ENCODE assay signal across 18 cellular contexts in genomic region chr2:74238879-74239278, GRCh38. TPM values are rescaled to one million over a fixed set of nuclear protein-coding genes. Genes with fewer than 3 reads are reported as not detected.
DNase-seq lines count a peak whose midpoint lies in the region; ATAC-seq, FAIRE-seq and TF ChIP-seq lines count a peak whose summit lies in the region.
"Had no signal": no experiment of that assay in that cellular context is flagged by ENCODE, and none has a peak within 500 bp of the region (broad histone marks: within the 10 kb centered on the region; RNA-seq: fewer than 3 reads in every experiment).

No MANE protein-coding gene starts in this region.

- H3K4ac ChIP-seq in IMR-90 (ENCODE audit: low read depth, low read length): no peak overlapping the region

- H3K56ac ChIP-seq in IMR-90 (ENCODE audit: extremely low read depth, insufficient read depth, low read length): no peak overlapping the region

- H3K9me3 ChIP-seq in IMR-90 (ENCODE audit: control insufficient read depth, insufficient read depth, low read length) (peaks cover 6% of the 10 kb centered on the region), mammary epithelial cell (replicated peaks; ENCODE audit: insufficient read depth, low read length) (no peaks in the 10 kb centered on the region), kidney (ENCODE audit: control insufficient read depth in 1 of 2, low read length in 2 of 2) (no peaks in the 10 kb centered on the region), BE2C (no peaks in the 10 kb centered on the region)
- H3K9me3 ChIP-seq: BLaER1 had no signal

- no peak overlapping the region for H2BK20ac ChIP-seq in IMR-90 (ENCODE audit: low read depth, low read length)

- H3K27ac ChIP-seq in IMR-90 (ENCODE audit: insufficient read depth, low read length) (no peak overlapping the region), mammary epithelial cell (ENCODE audit: insufficient read depth, low read depth, low read length) (no peak overlapping the region), kidney (ENCODE audit: low read depth in 2 of 2, low read length in 2 of 2) (no peak overlapping the region)
- H3K27ac ChIP-seq: BLaER1, RWPE1 had no signal

- H4K91ac ChIP-seq in IMR-90 (ENCODE audit: insufficient read depth, low read depth, low read length): no peak overlapping the region

- H3K9me1 ChIP-seq in IMR-90 (ENCODE audit: insufficient read depth, low read length): no peaks in the 10 kb centered on the region

- H3K4me2 ChIP-seq in IMR-90 (ENCODE audit: low read depth, low read length): no peak overlapping the region
- H3K4me2 ChIP-seq in mammary epithelial cell (ENCODE audit: insufficient read depth, low read depth, low read length): no peak overlapping the region
- H3K4me2 ChIP-seq: BLaER1 had no signal

- H3K27me3 ChIP-seq in IMR-90 (ENCODE audit: control insufficient read depth, insufficient read depth, low read length): peaks cover 9% of the 10 kb centered on the region
- no peaks in the 10 kb centered on the region for H3K27me3 ChIP-seq in mammary epithelial cell (ENCODE audit: insufficient read depth, low read length)
- no peaks in the 10 kb centered on the region for H3K27me3 ChIP-seq in BE2C
- H3K27me3 ChIP-seq: BLaER1 had no signal

- no peak overlapping the region for H4K5ac ChIP-seq in IMR-90 (ENCODE audit: low read depth, low read length)

- CTCF ChIA-PET in IMR-90 (lab: Yijun Ruan, JAX) (interaction anchor here (2.3 kb wide), 1 partner anchor 11 kb away, joined by 9 read pairs; no protein-coding TSS in a partner anchor), mammary epithelial cell (lab: Charles Lee; ENCODE audit: low non-redundant PET) (interaction anchor here (0.6 kb wide), 1 partner anchor 95 kb away, joined by 4 read pairs; no protein-coding TSS in a partner anchor)

- BruUV-seq in IMR-90 (replicated peaks; lab: Mats Ljungman, UMichigan) (no TSS peak), mammary epithelial cell (replicated peaks; lab: Mats Ljungman, UMichigan) (no TSS peak)

- in situ Hi-C loops in IMR-90 (cut with MboI; ENCODE audit: low sequenced_read_pairs): no loop called here
- in situ Hi-C loops in mammary epithelial cell (cut with MboI; ENCODE audit: low sequenced_read_pairs in 2 of 2): no loop called here
- in situ Hi-C loops in GM13977 (cut with MboI; ENCODE audit: low pct_unique_long_range_greater_than_20kb, low sequenced_read_pairs, unreplicated experiment): no loop called here

- intact Hi-C loops in IMR-90 (cut with micrococcal nuclease): no loop called here
- intact Hi-C loops in mammary epithelial cell (cut with micrococcal nuclease): no loop called here
- intact Hi-C loops in kidney (cut with DNase I): no loop called here

- no peak overlapping the region for H4K8ac ChIP-seq in IMR-90 (ENCODE audit: low read depth in 2 of 2, low read length in 2 of 2)

- no peaks in the 10 kb centered on the region for H4K20me1 ChIP-seq in IMR-90 (ENCODE audit: insufficient read depth, low read length)
- no peaks in the 10 kb centered on the region for H4K20me1 ChIP-seq in mammary epithelial cell (ENCODE audit: insufficient read depth, low read length)
- H4K20me1 ChIP-seq: BLaER1 had no signal

- H3K4me1 ChIP-seq in IMR-90 (ENCODE audit: control insufficient read depth, insufficient read depth, low read length) (no peaks in the 10 kb centered on the region), mammary epithelial cell (ENCODE audit: insufficient read depth, low read length) (no peaks in the 10 kb centered on the region), kidney (ENCODE audit: control insufficient read depth in 1 of 2, insufficient read depth in 1 of 2, low read depth in 1 of 2, low read length in 2 of 2) (no peaks in the 10 kb centered on the region), BE2C (no peaks in the 10 kb centered on the region)
- H3K4me1 ChIP-seq: BLaER1 had no signal

- H3K79me1 ChIP-seq in IMR-90 (ENCODE audit: low read depth in 1 of 2, low read length in 2 of 2): no peaks in the 10 kb centered on the region

- FAIRE-seq in kidney (lab: Jason Lieb, UNC): no peak
- FAIRE-seq: HTR-8/SVneo had no signal

- H2BK120ac ChIP-seq in IMR-90 (ENCODE audit: low read depth, low read length): no peak overlapping the region

- dilution Hi-C loops in IMR-90 (cut with HindIII; ENCODE audit: low sequenced_read_pairs, unreplicated experiment) (no loop called here), mammary epithelial cell (cut with HindIII; ENCODE audit: low sequenced_read_pairs) (no loop called here)

- no peak overlapping the region for H2BK15ac ChIP-seq in IMR-90 (ENCODE audit: low read depth, low read length)

- no peak overlapping the region for H3K23ac ChIP-seq in IMR-90 (ENCODE audit: low read depth, low read length)

- TF ChIP-seq CTCF in AG10803 (conservative IDR thresholded peaks at IDR 0.05; ENCODE audit: low read length): no peak
- TF ChIP-seq CTCF in IMR-90 (conservative IDR thresholded peaks at IDR 0.05; ENCODE audit: low read depth, low read length): no peak
- TF ChIP-seq CTCF in mammary epithelial cell (conservative IDR thresholded peaks at IDR 0.05 in 1 of 2, IDR thresholded peaks at IDR 0.05 in 1 of 2; ENCODE audit: extremely low read depth in 1 of 2, insufficient read depth in 1 of 2, low read depth in 1 of 2, low read length in 2 of 2): no peak
- no peak for TF ChIP-seq CTCF in kidney (IDR thresholded peaks at IDR 0.05; ENCODE audit: borderline replicate concordance, extremely low read depth, insufficient read depth)
- TF ChIP-seq CTCF in BE2C (IDR thresholded peaks at IDR 0.05; ENCODE audit: low read depth, low read length): no peak
- TF ChIP-seq CTCF in GM13977 (IDR thresholded peaks at IDR 0.05; ENCODE audit: extremely low read depth, insufficient read depth, missing control alignments): no peak

- no peaks in the 10 kb centered on the region for H3K79me2 ChIP-seq in mammary epithelial cell (ENCODE audit: insufficient read depth, low read length)

- no peak for ATAC-seq in IMR-90 (ENCODE audit: low read depth)
- ATAC-seq: T-cell had no signal

- H3K18ac ChIP-seq in IMR-90 (ENCODE audit: low read depth, low read length): no peak overlapping the region

- POLR2A ChIA-PET in IMR-90 (lab: Charles Lee; ENCODE audit: unreplicated experiment): no interaction called here

- 80% methylated on average over 1 of the region's 2 CpGs; no CpG with 5 or more reads in 1 of the 2 experiments for WGBS in IMR-90 (ENCODE audit: extremely low coverage in 2 of 2, insufficient read length in 1 of 2), 2 experiments
- WGBS in mammary epithelial cell (ENCODE audit: low coverage, missing lambda C conversion rate): 95% methylated on average over 2 of the region's 2 CpGs

- no peak overlapping the region for H2BK5ac ChIP-seq in IMR-90 (ENCODE audit: low read depth, low read length, poor library complexity, severe bottlenecking)

- H2AFZ ChIP-seq in IMR-90 (replicated peaks; ENCODE audit: low read length, poor library complexity) (no peak overlapping the region), mammary epithelial cell (ENCODE audit: low read depth, low read length) (no peak overlapping the region)

- H2AK9ac ChIP-seq in IMR-90 (replicated peaks; ENCODE audit: low read depth, low read length, poor library complexity): no peak overlapping the region

- TF ChIP-seq POLR2A in IMR-90 (IDR thresholded peaks at IDR 0.05; ENCODE audit: low read depth, low read length): no peak

- H3K4me3 ChIP-seq in AG10803 (ENCODE audit: low read length) (no peak overlapping the region), IMR-90 (ENCODE audit: insufficient read depth, low read depth, low read length) (no peak overlapping the region), mammary epithelial cell (replicated peaks in 1 of 3; ENCODE audit: insufficient read depth in 1 of 3, low read depth in 2 of 3, low read length in 3 of 3) (no peak overlapping the region), kidney (ENCODE audit: low read length in 2 of 2) (no peak overlapping the region), BE2C (ENCODE audit: low read depth, low read length) (no peak overlapping the region)
- H3K4me3 ChIP-seq: BLaER1 had no signal

- H3K14ac ChIP-seq in IMR-90 (replicated peaks; ENCODE audit: low read depth, low read length): no peak overlapping the region

- H2AK5ac ChIP-seq in IMR-90 (ENCODE audit: low read depth, low read length): no peak overlapping the region

- H3K36me3 ChIP-seq in IMR-90 (ENCODE audit: control insufficient read depth, insufficient read depth, low read length) (no peaks in the 10 kb centered on the region), mammary epithelial cell (ENCODE audit: insufficient read depth, low read length) (no peaks in the 10 kb centered on the region), kidney (ENCODE audit: control insufficient read depth in 1 of 2, insufficient read depth in 2 of 2, low read length in 2 of 2) (no peaks in the 10 kb centered on the region), BE2C (no peaks in the 10 kb centered on the region)
- H3K36me3 ChIP-seq: BLaER1 had no signal

- H3K9ac ChIP-seq in IMR-90 (ENCODE audit: low read depth, low read length): no peak overlapping the region
- H3K9ac ChIP-seq in mammary epithelial cell (ENCODE audit: insufficient read depth, low read length): no peak overlapping the region
- H3K9ac ChIP-seq in kidney (ENCODE audit: low read length in 2 of 2): no peak overlapping the region
- H3K9ac ChIP-seq: BLaER1 had no signal

- DNase-seq in AG10803 (ENCODE audit: low read depth): peak; percentile 72
- DNase-seq in IMR-90: peak; percentile 53
- peak; percentile 61 for DNase-seq in mammary epithelial cell
- peak; percentile 84 for DNase-seq in iris pigment epithelial cell (ENCODE audit: low read depth)
- no peak for DNase-seq in kidney
- no peak for DNase-seq in NCI-H1694 (lab: John Stamatoyannopoulos, UW)
- DNase-seq in BE2C: no peak
- DNase-seq in GM13977 (ENCODE audit: low spot score): no peak
- DNase-seq: activated B cell treated with CpG ODN at 0.5 μM for 24 hours; activated naive CD4-positive, alpha-beta T cell treated with anti-CD3 and anti-CD28 coated beads for 36 hours; DMS153; effector CD8-positive, alpha-beta T cell; NCI-H774; retina; T-cell had no signal

- TF ChIP-seq RAD21 in IMR-90 (IDR thresholded peaks at IDR 0.05; ENCODE audit: low read length): no peak

TF ChIP-seq in IMR-90, 13 proteins besides CTCF, POLR2A, EP300 and RAD21 (continues in another document):
- TF ChIP-seq CEBPB (IDR thresholded peaks at IDR 0.05; ENCODE audit: low read depth, low read length) (no peak), RFX5 (IDR thresholded peaks at IDR 0.05; ENCODE audit: low read depth, low read length) (no peak), BHLHE40 (IDR thresholded peaks at IDR 0.05; ENCODE audit: low read depth, low read length) (no peak), MAZ (IDR thresholded peaks at IDR 0.05; ENCODE audit: borderline replicate concordance, low read depth, low read length) (no peak), CHD1 (IDR thresholded peaks at IDR 0.05; ENCODE audit: low read depth, low read length) (no peak)

RNA-seq across cellular contexts. Expression of gene MTHFD2, which starts 40.5 kb away (rescaled TPM):
- 122 and 136 TPM in 2 replicates for total RNA-seq in IMR-90 (2012; rRNA removed)
- polyA plus RNA-seq in IMR-90 (2012; rRNA removed): 53.5 and 66.8 TPM in 2 replicates
- polyA plus RNA-seq in IMR-90 (2012; cell fraction: cytosol; rRNA removed): 38.4 and 49.1 TPM in 2 replicates
- 19.4 and 53.4 TPM in 2 replicates for polyA plus RNA-seq in IMR-90 (2012; cell fraction: nucleus; rRNA removed; ENCODE audit: low replicate concordance)
- total RNA-seq in mammary epithelial cell: 100 to 1,000 TPM; 302 to 350 TPM
- 187 TPM for polyA plus RNA-seq in mammary epithelial cell
- 119 TPM for polyA minus RNA-seq in mammary epithelial cell
- total RNA-seq in kidney: 69.6 TPM
- polyA plus RNA-seq in kidney (ENCODE audit: insufficient read depth, low read depth, low replicate concordance): 19.0 TPM
- 155 TPM for polyA plus RNA-seq in BE2C (2012; ENCODE audit: insufficient read depth, insufficient read length, low read depth)

Comparison
In these comparisons a context has a peak if more than half of its experiments do, and no peak if none do; other contexts are left out.
1. DNase-seq: peak in AG10803 (single experiment), IMR-90 (single experiment), mammary epithelial cell (single experiment) and iris pigment epithelial cell (single experiment); none in kidney (single experiment), NCI-H1694 (single experiment), BE2C (single experiment) and GM13977 (single experiment).